ENCODE assay signal across 17 cellular contexts in the genomic region with DNA sequence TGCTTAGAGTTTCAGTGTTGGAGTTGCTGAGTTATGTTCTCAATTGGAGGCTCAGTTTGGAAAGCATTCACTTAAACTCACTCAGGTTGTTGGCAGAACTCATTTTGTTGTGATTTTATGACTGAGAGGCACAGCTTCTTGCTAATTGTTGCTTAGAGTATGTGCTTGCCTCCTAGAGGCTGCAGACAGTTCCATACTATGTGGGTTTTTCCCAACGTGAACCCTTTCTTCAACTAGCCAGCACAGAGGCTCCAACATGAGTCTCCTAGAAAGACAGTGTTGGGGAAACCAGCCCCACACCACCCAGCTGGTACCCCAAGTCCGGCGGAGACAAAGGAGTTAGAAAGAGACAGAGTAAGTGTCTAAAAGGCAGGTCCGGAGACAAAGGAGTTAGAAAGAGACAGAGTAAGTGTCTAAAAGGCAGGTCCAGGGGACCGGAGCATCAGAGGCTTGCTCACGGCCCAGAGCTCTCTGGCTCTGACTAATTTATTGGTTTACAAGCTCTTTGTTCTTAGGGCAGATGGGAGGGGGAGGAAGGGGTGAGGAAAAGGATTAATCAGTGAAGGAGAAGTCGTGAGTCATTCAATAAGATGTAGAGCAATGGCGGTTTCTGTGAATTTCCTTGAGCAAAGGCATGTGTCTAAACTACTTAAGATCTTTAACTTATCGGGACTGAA.
DNase-seq lines count a peak whose midpoint lies in the region; ATAC-seq and TF ChIP-seq lines count a peak whose summit lies in the region.
"Had no signal": no experiment of that assay in that cellular context is flagged by ENCODE, and none has a peak within 500 bp of the region (broad histone marks: within the 10 kb centered on the region; RNA-seq: fewer than 3 reads in every experiment).

No MANE protein-coding gene starts in this region.

- H3K27ac Mint-ChIP-seq in Calu3 (ENCODE audit: unreplicated experiment) (peak overlapping the region; percentile 66), mesothelial cell of epicardium (peak overlapping the region; percentile 76)
- H3K27ac Mint-ChIP-seq in activated naive CD4-positive, alpha-beta T cell treated with anti-CD3 and anti-CD28 coated beads, Interleukin-2, amount 50 U/mL, for 72 hours: no peak overlapping the region
- H3K27ac Mint-ChIP-seq: activated T-cell treated with anti-CD3 and anti-CD28 coated beads, Interleukin-2, amount 50 U/mL, for 72 hours; CD4-positive, alpha-beta memory T cell had no signal

- H3K27me3 Mint-ChIP-seq in Calu3 (ENCODE audit: unreplicated experiment) (no peaks in the 10 kb centered on the region), mesothelial cell of epicardium (ENCODE audit: low read depth) (no peaks in the 10 kb centered on the region)
- H3K27me3 Mint-ChIP-seq: CD4-positive, alpha-beta memory T cell had no signal

- CTCF ChIA-PET in Calu3 (lab: Charles Lee): no interaction called here

- no peak for TF ChIP-seq POLR2A in NB4 (IDR thresholded peaks at IDR 0.05; ENCODE audit: extremely low read depth, insufficient read length)

- H3K4me3 Mint-ChIP-seq in Calu3 (ENCODE audit: low read depth, unreplicated experiment) (no peak overlapping the region), mesothelial cell of epicardium (peak overlapping the region; percentile 40)
- H3K4me3 Mint-ChIP-seq: activated T-cell treated with anti-CD3 and anti-CD28 coated beads, Interleukin-2, amount 50 U/mL, for 72 hours; CD4-positive, alpha-beta memory T cell had no signal

- peaks cover 6% of the 10 kb centered on the region for H3K4me1 Mint-ChIP-seq in Calu3 (ENCODE audit: low read depth, unreplicated experiment)
- H3K4me1 Mint-ChIP-seq in mesothelial cell of epicardium: peaks cover 14% of the 10 kb centered on the region
- H3K4me1 Mint-ChIP-seq: CD4-positive, alpha-beta memory T cell had no signal

- no peak overlapping the region for H3K27ac ChIP-seq in substantia nigra (ENCODE audit: low read depth, low read length, poor library complexity, severe bottlenecking)
- H3K27ac ChIP-seq: SK-N-MC, skin epidermis, transverse colon had no signal

- peaks cover 5% of the 10 kb centered on the region for H3K9me3 Mint-ChIP-seq in Calu3 (ENCODE audit: low read depth, unreplicated experiment)
- H3K9me3 Mint-ChIP-seq in mesothelial cell of epicardium: peaks cover 12% of the 10 kb centered on the region
- peaks cover 15 to 24% of the 10 kb centered on the region in 2 donors for H3K9me3 Mint-ChIP-seq in activated naive CD4-positive, alpha-beta T cell treated with anti-CD3 and anti-CD28 coated beads, Interleukin-2, amount 50 U/mL, for 72 hours

- no peak overlapping the region for H3K4me3 ChIP-seq in NB4 (ENCODE audit: low read depth, low read length)
- H3K4me3 ChIP-seq: SK-N-MC, skin epidermis, transverse colon had no signal

- H3K36me3 Mint-ChIP-seq in Calu3 (ENCODE audit: insufficient read depth, unreplicated experiment) (no peaks in the 10 kb centered on the region), mesothelial cell of epicardium (peaks cover 1% of the 10 kb centered on the region)
- H3K36me3 Mint-ChIP-seq in activated naive CD4-positive, alpha-beta T cell treated with anti-CD3 and anti-CD28 coated beads, Interleukin-2, amount 50 U/mL, for 72 hours: peaks cover 0 to 6% of the 10 kb centered on the region in 2 donors
- H3K36me3 Mint-ChIP-seq: CD4-positive, alpha-beta memory T cell had no signal

- intact Hi-C loops in Calu3 (cut with micrococcal nuclease; ENCODE audit: unreplicated experiment): no loop called here

- DNase-seq in Calu3: peak; percentile 2
- peak; percentile 4 for DNase-seq in NB4 (ENCODE audit: low read depth)
- peak; percentile 44 for DNase-seq in ecto neural progenitor cell (ENCODE audit: low spot score)
- no peak for DNase-seq in mesothelial cell of epicardium (ENCODE audit: low spot score in 2 of 2, unreplicated experiment in 2 of 2)
- no peak for DNase-seq in activated naive CD4-positive, alpha-beta T cell treated with anti-CD3 and anti-CD28 coated beads, Interleukin-2, amount 50 U/mL, for 72 hours (ENCODE audit: low spot score in 2 of 2)
- no peak for DNase-seq in substantia nigra (lab: John Stamatoyannopoulos, UW)
- DNase-seq in EL: no peak
- DNase-seq in activated CD8-positive, alpha-beta memory T cell treated with anti-CD3 and anti-CD28 coated beads, Interleukin-2, amount 50 U/mL, for 4 hours: no peak
- DNase-seq: activated CD4-positive, alpha-beta T cell treated with anti-CD3 and anti-CD28 coated beads, Interleukin-2, amount 50 U/mL, for 4 hours; activated T-cell treated with anti-CD3 and anti-CD28 coated beads, Interleukin-2, amount 50 U/mL, for 72 hours; CD4-positive, alpha-beta memory T cell; erythroblast; Karpas-422; NCI-H1694; transverse colon had no signal

- no peak for TF ChIP-seq CTCF in Calu3 (IDR thresholded peaks at IDR 0.05; ENCODE audit: unreplicated experiment)
- no peak for TF ChIP-seq CTCF in NB4 (IDR thresholded peaks at IDR 0.05; ENCODE audit: low read depth, low read length)
- no peak for TF ChIP-seq CTCF in mesothelial cell of epicardium (IDR thresholded peaks at IDR 0.05; ENCODE audit: unreplicated experiment)

- ATAC-seq in activated naive CD4-positive, alpha-beta T cell treated with anti-CD3 and anti-CD28 coated beads, Interleukin-2, amount 50 U/mL, for 72 hours: no peak
- ATAC-seq: activated T-cell treated with anti-CD3 and anti-CD28 coated beads, Interleukin-2, amount 50 U/mL, for 72 hours had no signal

- no TSS peak for BruUV-seq in Calu3 (replicated peaks; lab: Mats Ljungman, UMichigan)

Comparison
In these comparisons a context has a peak if more than half of its experiments do, and no peak if none do; other contexts are left out.
1. DNase-seq: peak in Calu3 (single experiment), NB4 (single experiment) and ecto neural progenitor cell (single experiment); none in mesothelial cell of epicardium (0 of 2), activated naive CD4-positive, alpha-beta T cell treated with anti-CD3 and anti-CD28 coated beads, Interleukin-2, amount 50 U/mL, for 72 hours (0 of 2), substantia nigra (0 of 49), EL (single experiment) and activated CD8-positive, alpha-beta memory T cell treated with anti-CD3 and anti-CD28 coated beads, Interleukin-2, amount 50 U/mL, for 4 hours (single experiment).
2. H3K27ac Mint-ChIP-seq: peak in Calu3 (single experiment) and mesothelial cell of epicardium (single experiment); none in activated naive CD4-positive, alpha-beta T cell treated with anti-CD3 and anti-CD28 coated beads, Interleukin-2, amount 50 U/mL, for 72 hours (0 of 2).